9 cellular contexts compared by ENCODE assay signal in genomic region chr6:70414813-70415212, GRCh38. TPM values are rescaled to one million over a fixed set of nuclear protein-coding genes. Genes with fewer than 3 reads are reported as not detected.
DNase-seq lines count a peak whose midpoint lies in the region; ATAC-seq, FAIRE-seq and TF ChIP-seq lines count a peak whose summit lies in the region.
"Had no signal": no experiment of that assay in that cellular context is flagged by ENCODE, and none has a peak within 500 bp of the region (broad histone marks: within the 10 kb centered on the region; RNA-seq: fewer than 3 reads in every experiment).

No MANE protein-coding gene starts in this region.

- H3K27ac ChIP-seq in OCI-LY3 (ENCODE audit: low read length) (0 out of 2 replicates have a peak overlapping the region, but pooled peaks have one; percentile 6), endothelial cell of umbilical vein (ENCODE audit: insufficient read depth, low read depth, low read length) (no peak overlapping the region), parathyroid adenoma (no peak overlapping the region)

- peaks cover 18% of the 10 kb centered on the region for H3K4me1 ChIP-seq in OCI-LY3 (ENCODE audit: low read length)
- H3K4me1 ChIP-seq in endothelial cell of umbilical vein (ENCODE audit: control insufficient read depth, extremely low read depth, insufficient read depth, low read length): peaks cover 6% of the 10 kb centered on the region
- H3K4me1 ChIP-seq in parathyroid adenoma: peaks cover 3% of the 10 kb centered on the region

- H3K27me3 ChIP-seq in OCI-LY3 (ENCODE audit: low read depth, low read length): no peaks in the 10 kb centered on the region
- H3K27me3 ChIP-seq in endothelial cell of umbilical vein (ENCODE audit: control insufficient read depth in 2 of 2, insufficient read depth in 2 of 2, low read length in 2 of 2): no peaks in the 10 kb centered on the region
- H3K27me3 ChIP-seq in parathyroid adenoma (ENCODE audit: control insufficient read depth, insufficient read depth, low read length): no peaks in the 10 kb centered on the region

- H3K9me1 ChIP-seq in endothelial cell of umbilical vein (replicated peaks; ENCODE audit: control insufficient read depth, extremely low read depth, insufficient read depth, low read length): no peaks in the 10 kb centered on the region

- TSS peak; percentile 26 for BruUV-seq in endothelial cell of umbilical vein (replicated peaks; lab: Mats Ljungman, UMichigan)

- POLR2A ChIA-PET in endothelial cell of umbilical vein (lab: Charles Lee): interaction anchor here (0.7 kb wide), 1 partner anchor 66 kb away, joined by 12 read pairs; no protein-coding TSS in a partner anchor

- H3K4me3 ChIP-seq in GM12864 (ENCODE audit: low read depth, low read length): peak overlapping the region; percentile 98
- peak overlapping the region; percentile 82 for H3K4me3 ChIP-seq in OCI-LY3 (ENCODE audit: low read length)
- H3K4me3 ChIP-seq in endothelial cell of umbilical vein (replicated peaks in 1 of 3; ENCODE audit: insufficient read depth in 1 of 3, low read depth in 1 of 3, low read length in 3 of 3): peak overlapping the region in 1 of 3 experiments; percentile 94
- H3K4me3 ChIP-seq in parathyroid adenoma (ENCODE audit: low read depth, low read length): peak overlapping the region; percentile 71

- dilution Hi-C loops in endothelial cell of umbilical vein (cut with MboI; ENCODE audit: extremely low pct_ligation_motif_present, low sequenced_read_pairs): no loop called here

- no peak for TF ChIP-seq CTCF in GM12864 (IDR thresholded peaks at IDR 0.05; ENCODE audit: low read depth, low read length, missing control alignments)
- TF ChIP-seq CTCF in OCI-LY3 (IDR thresholded peaks at IDR 0.05; ENCODE audit: low read depth, low read length): no peak
- no peak for TF ChIP-seq CTCF in endothelial cell of umbilical vein (IDR thresholded peaks at IDR 0.05; ENCODE audit: extremely low read depth in 1 of 2, insufficient read depth in 1 of 2, low read depth in 1 of 2, low read length in 2 of 2)
- no peak for TF ChIP-seq CTCF in parathyroid adenoma (IDR thresholded peaks at IDR 0.05)

- peak overlapping the region; percentile 80 for H3K9ac ChIP-seq in OCI-LY3 (ENCODE audit: low read length)
- no peak overlapping the region for H3K9ac ChIP-seq in endothelial cell of umbilical vein (replicated peaks; ENCODE audit: extremely low read depth, insufficient read depth, low read length)
- no peak overlapping the region for H3K9ac ChIP-seq in parathyroid adenoma

- H4K20me1 ChIP-seq in OCI-LY3 (ENCODE audit: insufficient read depth, low read length) (0 out of 2 replicates have a peak, but pooled peaks cover 12% of the 10 kb centered on the region), endothelial cell of umbilical vein (replicated peaks; ENCODE audit: control insufficient read depth, extremely low read depth, insufficient read depth, low read length) (no peaks in the 10 kb centered on the region)

- no peak for FAIRE-seq in endothelial cell of umbilical vein (lab: Jason Lieb, UNC)

- CTCF ChIA-PET in endothelial cell of umbilical vein (lab: Charles Lee): interaction anchor here (0.8 to 1.6 kb wide), 6 partner anchors 10 to 541 kb away, joined by 3 to 7 read pairs (median 4); no protein-coding TSS in a partner anchor

- H2AFZ ChIP-seq in OCI-LY3 (ENCODE audit: low read depth, low read length) (no peak overlapping the region), endothelial cell of umbilical vein (ENCODE audit: low read depth, low read length) (no peak overlapping the region), parathyroid adenoma (no peak overlapping the region)

- H3K79me2 ChIP-seq in OCI-LY3 (ENCODE audit: low read length): peaks cover 65% of the 10 kb centered on the region
- no peaks in the 10 kb centered on the region for H3K79me2 ChIP-seq in endothelial cell of umbilical vein (ENCODE audit: control insufficient read depth, insufficient read depth, low read length)
- H3K79me2 ChIP-seq in parathyroid adenoma: peaks cover 7% of the 10 kb centered on the region

- H3K36me3 ChIP-seq in OCI-LY3 (replicated peaks; ENCODE audit: low read depth, low read length): peaks cover 21% of the 10 kb centered on the region
- H3K36me3 ChIP-seq in endothelial cell of umbilical vein (ENCODE audit: control insufficient read depth in 2 of 2, extremely low read depth in 1 of 2, insufficient read depth in 2 of 2, low read length in 2 of 2): peaks cover 0 to 4% of the 10 kb centered on the region in 2 experiments
- H3K36me3 ChIP-seq in parathyroid adenoma (ENCODE audit: control insufficient read depth, insufficient read depth, low read length): no peaks in the 10 kb centered on the region

- intact Hi-C loops in endothelial cell of umbilical vein (cut with micrococcal nuclease): loop anchor here (5.0 kb wide), 2 partner anchors 152 to 272 kb away; partner anchors contain the start of gene SDHAF4

- no peak for TF ChIP-seq POLR2A in endothelial cell of umbilical vein (IDR thresholded peaks at IDR 0.05; ENCODE audit: low read depth, low read length)

- H3K9me3 ChIP-seq in OCI-LY3 (ENCODE audit: insufficient read depth, low read length): no peaks in the 10 kb centered on the region
- H3K9me3 ChIP-seq in endothelial cell of umbilical vein (replicated peaks; ENCODE audit: control insufficient read depth, insufficient read depth, low read length): no peaks in the 10 kb centered on the region
- no peaks in the 10 kb centered on the region for H3K9me3 ChIP-seq in parathyroid adenoma (ENCODE audit: control insufficient read depth, low read length)

- no peak for ATAC-seq in GM18909 (IDR thresholded peaks at IDR 0.05; ENCODE audit: poor library complexity, unreplicated experiment)

- peak overlapping the region; percentile 70 for H3K4me2 ChIP-seq in OCI-LY3 (ENCODE audit: low read length)
- peak overlapping the region; percentile 66 for H3K4me2 ChIP-seq in endothelial cell of umbilical vein (ENCODE audit: insufficient read depth, low read length)
- H3K4me2 ChIP-seq in parathyroid adenoma (ENCODE audit: low read length): peak overlapping the region; percentile 90

- no peak for DNase-seq in GM12864 (ENCODE audit: low read depth)
- no peak for DNase-seq in endothelial cell of umbilical vein (ENCODE audit: low read depth, low spot score)
- DNase-seq in hippocampal formation (lab: John Stamatoyannopoulos, UW): no peak
- DNase-seq in NCI-H1105 treated with DMSO at 0.1 percent for 48 hours (lab: John Stamatoyannopoulos, UW): no peak
- DNase-seq in NCI-H187 (lab: John Stamatoyannopoulos, UW): no peak
- DNase-seq: NCI-H2227 treated with DMSO at 0.1 percent for 48 hours had no signal

TF ChIP-seq in endothelial cell of umbilical vein, 7 proteins besides CTCF, POLR2A, EP300 and RAD21:
- no peak for TF ChIP-seq FOS (IDR thresholded peaks at IDR 0.05; ENCODE audit: borderline replicate concordance, insufficient read depth, low read length)
- no peak for TF ChIP-seq MYC (IDR thresholded peaks at IDR 0.05; ENCODE audit: low read depth, low read length)
- no peak for TF ChIP-seq EZH2 (IDR thresholded peaks at IDR 0.05; ENCODE audit: borderline replicate concordance, low read depth, low read length, severe bottlenecking)
- TF ChIP-seq GATA2 (IDR thresholded peaks at IDR 0.05; ENCODE audit: insufficient read depth, insufficient read length, low read depth, low read length): no peak
- no peak for TF ChIP-seq JUN (IDR thresholded peaks at IDR 0.05; ENCODE audit: borderline replicate concordance, insufficient read depth, insufficient read length, low read depth)
- no peak for TF ChIP-seq MAX (IDR thresholded peaks at IDR 0.05; ENCODE audit: insufficient read depth, insufficient read length)
- no peak for TF ChIP-seq POLR2AphosphoS5 (IDR thresholded peaks at IDR 0.05; ENCODE audit: insufficient read depth, low read depth, low read length)

RNA-seq across cellular contexts. Expression of gene FAM135A, which starts 1.5 kb away (rescaled TPM):
- 9.6 and 11.5 TPM in 2 replicates for total RNA-seq in endothelial cell of umbilical vein
- 3.0 and 3.7 TPM in 2 replicates for polyA plus RNA-seq in endothelial cell of umbilical vein
- polyA plus RNA-seq in endothelial cell of umbilical vein (2011; cell fraction: cytosol; rRNA removed): 2.8 and 3.3 TPM in 2 replicates
- polyA plus RNA-seq in endothelial cell of umbilical vein (2011; cell fraction: nucleus; rRNA removed): 12.0 and 14.8 TPM in 2 replicates
- 4.6 and 5.3 TPM in 2 replicates for polyA plus RNA-seq in endothelial cell of umbilical vein (2012)
- polyA minus RNA-seq in endothelial cell of umbilical vein: 16.8 and 20.4 TPM in 2 replicates
- 6.7 TPM for polyA minus RNA-seq in endothelial cell of umbilical vein (2011; cell fraction: cytosol; rRNA and poly(A)+ RNA removed)
- polyA minus RNA-seq in endothelial cell of umbilical vein (2011; cell fraction: nucleus; rRNA and poly(A)+ RNA removed): 47.3 and 56.8 TPM in 2 replicates
